1 cellular context compared by ENCODE assay signal in the genomic region with DNA sequence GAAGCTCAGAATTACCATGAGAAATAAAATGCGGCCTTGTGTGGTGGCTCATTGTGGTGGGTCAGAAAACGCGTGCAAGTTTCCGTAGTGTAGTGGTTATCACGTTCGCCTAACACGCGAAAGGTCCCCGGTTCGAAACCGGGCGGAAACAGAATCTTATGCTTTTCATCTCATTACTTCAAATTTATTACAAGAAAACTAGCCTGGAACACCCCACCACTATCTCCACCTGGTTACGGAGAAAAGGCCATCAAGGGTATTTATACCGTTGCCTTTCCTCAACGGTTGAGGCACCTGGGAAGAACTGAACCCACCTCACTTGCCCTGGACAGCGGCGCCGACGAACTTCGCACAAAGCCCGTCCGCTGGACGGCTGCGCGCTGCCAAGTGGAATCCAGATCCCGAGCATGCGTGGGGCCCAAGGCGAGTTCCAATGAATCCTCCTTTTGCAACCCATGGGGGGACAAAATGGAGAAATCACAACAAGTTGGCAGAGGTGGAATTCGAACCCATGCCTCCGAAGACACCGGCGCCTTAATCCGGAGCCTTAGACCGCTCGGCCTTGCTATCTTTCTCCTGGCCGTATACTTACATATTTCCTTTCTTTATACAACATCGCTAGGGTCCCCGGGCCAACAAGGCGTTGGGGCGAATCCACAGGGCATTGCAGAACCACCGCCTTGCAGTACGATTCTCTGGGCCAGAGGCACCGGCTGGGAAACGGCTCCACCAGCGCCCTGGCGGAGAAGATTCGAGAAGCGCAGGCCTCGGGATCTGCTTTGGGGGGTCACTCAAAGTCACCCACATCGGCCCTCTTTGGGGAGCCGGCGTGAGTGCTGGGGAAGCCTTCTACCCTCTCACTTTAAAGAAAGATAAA.
TF ChIP-seq lines count a peak whose summit lies in the region.

No MANE protein-coding gene starts in this region.

TF ChIP-seq in K562, 482 proteins besides CTCF, POLR2A, EP300 and RAD21 (continued from another document and continues in another):
- no peak for TF ChIP-seq ETV5 (CRISPR knock-in tag; IDR thresholded peaks at IDR 0.05; ENCODE audit: low read depth)
- no peak for TF ChIP-seq SMAD4 (CRISPR knock-in tag; conservative IDR thresholded peaks at IDR 0.05)
- no peak for TF ChIP-seq NELFE (IDR thresholded peaks at IDR 0.05; ENCODE audit: insufficient read depth, insufficient read length)
- TF ChIP-seq SMARCB1 (IDR thresholded peaks at IDR 0.05; ENCODE audit: insufficient read length, low read depth), result no peak
- no peak for TF ChIP-seq MTA1 (IDR thresholded peaks at IDR 0.05; ENCODE audit: borderline replicate concordance)
- TF ChIP-seq XRCC5 (IDR thresholded peaks at IDR 0.05; ENCODE audit: low read depth, low read length), result no peak
- no peak for TF ChIP-seq RERE (CRISPR knock-in tag; IDR thresholded peaks at IDR 0.05; ENCODE audit: borderline replicate concordance)
- TF ChIP-seq MXI1 (IDR thresholded peaks at IDR 0.05; ENCODE audit: low read depth, low read length), result no peak
- 0 out of 2 replicates have a peak, but pooled peaks have one; percentile 44 for TF ChIP-seq CEBPB (tag; IDR thresholded peaks at IDR 0.05)
- 0 out of 4 replicates have a peak, but pooled peaks of 1 of the 2 experiments have one; percentile 7 for TF ChIP-seq ARNT (IDR thresholded peaks at IDR 0.05)
- TF ChIP-seq BDP1 (IDR thresholded peaks at IDR 0.05; ENCODE audit: insufficient read depth, insufficient read length), result peak; percentile 17
- TF ChIP-seq, protein P1, sequence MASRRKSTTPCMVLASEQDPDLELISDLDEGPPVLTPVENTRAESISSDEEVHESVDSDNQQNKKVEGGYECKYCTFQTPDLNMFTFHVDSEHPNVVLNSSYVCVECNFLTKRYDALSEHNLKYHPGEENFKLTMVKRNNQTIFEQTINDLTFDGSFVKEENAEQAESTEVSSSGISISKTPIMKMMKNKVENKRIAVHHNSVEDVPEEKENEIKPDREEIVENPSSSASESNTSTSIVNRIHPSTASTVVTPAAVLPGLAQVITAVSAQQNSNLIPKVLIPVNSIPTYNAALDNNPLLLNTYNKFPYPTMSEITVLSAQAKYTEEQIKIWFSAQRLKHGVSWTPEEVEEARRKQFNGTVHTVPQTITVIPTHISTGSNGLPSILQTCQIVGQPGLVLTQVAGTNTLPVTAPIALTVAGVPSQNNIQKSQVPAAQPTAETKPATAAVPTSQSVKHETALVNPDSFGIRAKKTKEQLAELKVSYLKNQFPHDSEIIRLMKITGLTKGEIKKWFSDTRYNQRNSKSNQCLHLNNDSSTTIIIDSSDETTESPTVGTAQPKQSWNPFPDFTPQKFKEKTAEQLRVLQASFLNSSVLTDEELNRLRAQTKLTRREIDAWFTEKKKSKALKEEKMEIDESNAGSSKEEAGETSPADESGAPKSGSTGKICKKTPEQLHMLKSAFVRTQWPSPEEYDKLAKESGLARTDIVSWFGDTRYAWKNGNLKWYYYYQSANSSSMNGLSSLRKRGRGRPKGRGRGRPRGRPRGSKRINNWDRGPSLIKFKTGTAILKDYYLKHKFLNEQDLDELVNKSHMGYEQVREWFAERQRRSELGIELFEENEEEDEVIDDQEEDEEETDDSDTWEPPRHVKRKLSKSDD (conservative IDR thresholded peaks at IDR 0.05; ENCODE audit: low read length), result no peak
- no peak for TF ChIP-seq KDM2B (CRISPR knock-in tag; IDR thresholded peaks at IDR 0.05)
- TF ChIP-seq SRF (CRISPR knock-in tag; IDR thresholded peaks at IDR 0.05), result no peak
- TF ChIP-seq HDAC2 (IDR thresholded peaks at IDR 0.05), result 0 out of 2 replicates have a peak, but pooled peaks have one; percentile 12
- no peak for TF ChIP-seq CREB3 (tag; conservative IDR thresholded peaks at IDR 0.05; ENCODE audit: low read depth)
- TF ChIP-seq HBP1 (CRISPR knock-in tag; IDR thresholded peaks at IDR 0.05), result no peak
- TF ChIP-seq TEAD2 (tag; IDR thresholded peaks at IDR 0.05), result no peak
- no peak for TF ChIP-seq MED1 (CRISPR knock-in tag; IDR thresholded peaks at IDR 0.05; ENCODE audit: borderline replicate concordance)
- no peak for TF ChIP-seq KLF10 (CRISPR knock-in tag; IDR thresholded peaks at IDR 0.05)
- TF ChIP-seq, protein P2, sequence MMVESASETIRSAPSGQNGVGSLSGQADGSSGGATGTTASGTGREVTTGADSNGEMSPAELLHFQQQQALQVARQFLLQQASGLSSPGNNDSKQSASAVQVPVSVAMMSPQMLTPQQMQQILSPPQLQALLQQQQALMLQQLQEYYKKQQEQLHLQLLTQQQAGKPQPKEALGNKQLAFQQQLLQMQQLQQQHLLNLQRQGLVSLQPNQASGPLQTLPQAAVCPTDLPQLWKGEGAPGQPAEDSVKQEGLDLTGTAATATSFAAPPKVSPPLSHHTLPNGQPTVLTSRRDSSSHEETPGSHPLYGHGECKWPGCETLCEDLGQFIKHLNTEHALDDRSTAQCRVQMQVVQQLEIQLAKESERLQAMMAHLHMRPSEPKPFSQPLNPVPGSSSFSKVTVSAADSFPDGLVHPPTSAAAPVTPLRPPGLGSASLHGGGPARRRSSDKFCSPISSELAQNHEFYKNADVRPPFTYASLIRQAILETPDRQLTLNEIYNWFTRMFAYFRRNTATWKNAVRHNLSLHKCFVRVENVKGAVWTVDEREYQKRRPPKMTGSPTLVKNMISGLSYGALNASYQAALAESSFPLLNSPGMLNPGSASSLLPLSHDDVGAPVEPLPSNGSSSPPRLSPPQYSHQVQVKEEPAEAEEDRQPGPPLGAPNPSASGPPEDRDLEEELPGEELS (CRISPR knock-in tag; IDR thresholded peaks at IDR 0.05; ENCODE audit: borderline replicate concordance), result no peak
- TF ChIP-seq TBP (optimal IDR thresholded peaks at IDR 0.05; ENCODE audit: low read depth, low read length), result peak; percentile 35
- TF ChIP-seq SMARCC2 (IDR thresholded peaks at IDR 0.05; ENCODE audit: low read depth), result no peak
- TF ChIP-seq, protein P3, sequence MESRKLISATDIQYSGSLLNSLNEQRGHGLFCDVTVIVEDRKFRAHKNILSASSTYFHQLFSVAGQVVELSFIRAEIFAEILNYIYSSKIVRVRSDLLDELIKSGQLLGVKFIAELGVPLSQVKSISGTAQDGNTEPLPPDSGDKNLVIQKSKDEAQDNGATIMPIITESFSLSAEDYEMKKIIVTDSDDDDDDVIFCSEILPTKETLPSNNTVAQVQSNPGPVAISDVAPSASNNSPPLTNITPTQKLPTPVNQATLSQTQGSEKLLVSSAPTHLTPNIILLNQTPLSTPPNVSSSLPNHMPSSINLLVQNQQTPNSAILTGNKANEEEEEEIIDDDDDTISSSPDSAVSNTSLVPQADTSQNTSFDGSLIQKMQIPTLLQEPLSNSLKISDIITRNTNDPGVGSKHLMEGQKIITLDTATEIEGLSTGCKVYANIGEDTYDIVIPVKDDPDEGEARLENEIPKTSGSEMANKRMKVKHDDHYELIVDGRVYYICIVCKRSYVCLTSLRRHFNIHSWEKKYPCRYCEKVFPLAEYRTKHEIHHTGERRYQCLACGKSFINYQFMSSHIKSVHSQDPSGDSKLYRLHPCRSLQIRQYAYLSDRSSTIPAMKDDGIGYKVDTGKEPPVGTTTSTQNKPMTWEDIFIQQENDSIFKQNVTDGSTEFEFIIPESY (CRISPR knock-in tag; IDR thresholded peaks at IDR 0.05), result peak; percentile 59
- no peak for TF ChIP-seq SAFB (IDR thresholded peaks at IDR 0.05; ENCODE audit: borderline replicate concordance, low read depth, low read length)
- no peak for TF ChIP-seq SMC3 (conservative IDR thresholded peaks at IDR 0.05; ENCODE audit: insufficient read depth, low read depth, low read length)
- no peak for TF ChIP-seq CBFB (CRISPR knock-in tag; IDR thresholded peaks at IDR 0.05)
- 0 out of 2 replicates have a peak, but pooled peaks have one; percentile 9 for TF ChIP-seq ZSCAN29 (IDR thresholded peaks at IDR 0.05)
- TF ChIP-seq ARID2 (IDR thresholded peaks at IDR 0.05), result no peak
- TF ChIP-seq MIER1 (IDR thresholded peaks at IDR 0.05; ENCODE audit: low read depth), result no peak
- TF ChIP-seq MAZ (CRISPR knock-in tag; conservative IDR thresholded peaks at IDR 0.05 in 1 of 2, IDR thresholded peaks at IDR 0.05 in 1 of 2), result no peak
- no peak for TF ChIP-seq SRSF3 (IDR thresholded peaks at IDR 0.05; ENCODE audit: insufficient read depth, low read length)
- TF ChIP-seq RFX7 (CRISPR knock-in tag; IDR thresholded peaks at IDR 0.05), result no peak
- no peak for TF ChIP-seq SAP30 (IDR thresholded peaks at IDR 0.05; ENCODE audit: borderline replicate concordance, insufficient read depth, low read depth, low read length, poor library complexity, severe bottlenecking)
- no peak for TF ChIP-seq RFX5 (IDR thresholded peaks at IDR 0.05; ENCODE audit: low read depth, low read length)
- no peak for TF ChIP-seq ZNF561 (CRISPR knock-in tag; conservative IDR thresholded peaks at IDR 0.05)
- TF ChIP-seq HLTF (IDR thresholded peaks at IDR 0.05), result no peak
- TF ChIP-seq POLR2H (tag; IDR thresholded peaks at IDR 0.05; ENCODE audit: low read depth), result peak; percentile 98
- TF ChIP-seq SP1 (CRISPR knock-in tag; IDR thresholded peaks at IDR 0.05), result no peak; the same call in 1 of the 2 replicates
- no peak for TF ChIP-seq BRF1 (IDR thresholded peaks at IDR 0.05; ENCODE audit: borderline replicate concordance, extremely low read depth, insufficient read length)
- TF ChIP-seq ZNF282 (CRISPR knock-in tag; IDR thresholded peaks at IDR 0.05), result no peak
- TF ChIP-seq ZNF395 (CRISPR knock-in tag; IDR thresholded peaks at IDR 0.05), result no peak
- TF ChIP-seq MLLT1 (IDR thresholded peaks at IDR 0.05), result 0 out of 4 replicates have a peak, but pooled peaks of 1 of the 2 experiments have one; percentile 11
- TF ChIP-seq RBM17 (IDR thresholded peaks at IDR 0.05; ENCODE audit: borderline replicate concordance, low read depth, low read length), result no peak
